In the genomic region with DNA sequence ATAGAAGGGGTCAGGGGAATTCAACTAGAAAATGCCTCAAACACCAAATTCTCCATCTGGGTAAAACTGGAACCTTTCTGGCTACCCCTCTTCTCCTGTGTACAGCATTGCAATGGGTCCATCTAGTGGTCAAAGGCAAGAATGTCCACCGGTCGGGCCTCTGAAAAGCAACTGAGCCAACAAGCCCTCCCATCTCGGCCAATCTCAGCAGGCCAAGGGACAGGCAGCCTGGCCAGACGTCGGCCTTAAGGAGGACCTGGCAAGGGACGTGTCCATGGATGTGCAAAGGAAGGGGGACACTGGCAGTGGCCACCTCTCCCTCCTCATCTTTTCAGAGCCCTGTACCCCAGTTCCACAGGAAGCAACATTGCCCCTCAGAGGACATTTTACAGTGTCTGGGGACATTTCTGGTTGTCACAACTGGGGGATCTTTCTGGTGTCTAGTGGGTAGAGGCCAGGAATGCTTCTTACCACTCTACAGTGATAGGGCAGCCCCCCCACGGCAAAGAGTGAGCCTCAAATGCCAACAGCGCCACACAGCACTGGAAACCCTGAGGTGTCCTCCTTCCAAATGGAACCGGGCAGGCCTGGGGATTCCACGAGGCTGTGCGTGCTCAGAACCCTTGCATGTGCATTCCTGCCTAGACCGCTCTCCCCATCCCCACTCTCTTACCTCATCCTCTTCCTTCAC, we compare ENCODE assay signal across 8 cellular contexts.
A peak's percentile ranks its signal among the peaks of the same experiment; 100 is the strongest.
DNase-seq lines count a peak whose midpoint lies in the region; ATAC-seq and TF ChIP-seq lines count a peak whose summit lies in the region.

No MANE protein-coding gene starts in this region.

- intact Hi-C loops in left colon (cut with DNase I, micrococcal nuclease) = loop anchor here (2.0 to 10.0 kb wide), 3 partner anchors 347 to 921 kb away; a partner anchor contains a TSS

- H3K4me1 ChIP-seq in Peyer's patch = no peaks in the 10 kb centered on the region

- H3K9me3 Mint-ChIP-seq in chondrocyte (ENCODE audit: low read depth) = no peaks in the 10 kb centered on the region

- ATAC-seq in GM21381 (IDR thresholded peaks at IDR 0.05; ENCODE audit: unreplicated experiment) = peak; percentile 63
- peak; percentile 86 for ATAC-seq in left colon
- ATAC-seq in stimulated activated naive CD8-positive, alpha-beta T cell treated with anti-CD3 and anti-CD28 coated beads, Interleukin-15, Interleukin-2, amounts not matched to agents 100 U/mL and 50 U/mL, for 24 hours = peak; percentile 55

- H3K27ac ChIP-seq in Peyer's patch = no peak overlapping the region

- no peaks in the 10 kb centered on the region for H3K27me3 ChIP-seq in Peyer's patch

- H3K36me3 ChIP-seq in Peyer's patch = no peaks in the 10 kb centered on the region

- no peak overlapping the region for H3K27ac Mint-ChIP-seq in chondrocyte (ENCODE audit: unreplicated experiment)

- H3K4me1 Mint-ChIP-seq in chondrocyte (ENCODE audit: low read depth) = peaks cover 6% of the 10 kb centered on the region

- no peaks in the 10 kb centered on the region for H3K9me3 ChIP-seq in Peyer's patch

- no peaks in the 10 kb centered on the region for H3K36me3 Mint-ChIP-seq in chondrocyte (ENCODE audit: low read depth)

- no peak for TF ChIP-seq POLR2A in Peyer's patch (IDR thresholded peaks at IDR 0.05)

- no peak overlapping the region for H3K4me3 ChIP-seq in Jurkat, Clone E6-1 (ENCODE audit: low read length)
- no peak overlapping the region for H3K4me3 ChIP-seq in Peyer's patch

- H3K27me3 Mint-ChIP-seq in chondrocyte (ENCODE audit: low read depth) = peaks cover 31% of the 10 kb centered on the region

- H3K4me3 Mint-ChIP-seq in chondrocyte (ENCODE audit: unreplicated experiment) = no peak overlapping the region

- TF ChIP-seq CTCF in Peyer's patch (IDR thresholded peaks at IDR 0.05) (peak; percentile 25 to 80 (median 68)), chondrocyte (IDR thresholded peaks at IDR 0.05) (peak; percentile 93)

- DNase-seq in NCI-H187 (lab: John Stamatoyannopoulos, UW) = peak; percentile 3 to 33
- DNase-seq in NCI-H187 treated with DMSO at 0.1 percent for 48 hours (lab: John Stamatoyannopoulos, UW) = no peak
- peak; percentile 41 for DNase-seq in Jurkat, Clone E6-1 (ENCODE audit: low read depth, low spot score)
- DNase-seq in Peyer's patch = peak in 2 of 3 donors; percentile 59 to 76
- DNase-seq in chondrocyte (ENCODE audit: low spot score) = no peak
- DNase-seq in left colon = peak; percentile 41 to 55
- DNase-seq in stimulated activated naive CD8-positive, alpha-beta T cell treated with anti-CD3 and anti-CD28 coated beads, Interleukin-15, Interleukin-2, amounts not matched to agents 100 U/mL and 50 U/mL, for 24 hours = peak; percentile 34

Comparison
In these comparisons a context has a peak if more than half of its experiments do, and no peak if none do; other contexts are left out.
1. DNase-seq: peak in NCI-H187 (2 of 2), Jurkat, Clone E6-1 (single experiment), Peyer's patch (2 of 3), left colon (2 of 2) and stimulated activated naive CD8-positive, alpha-beta T cell treated with anti-CD3 and anti-CD28 coated beads, Interleukin-15, Interleukin-2, amounts not matched to agents 100 U/mL and 50 U/mL, for 24 hours (single experiment); none in NCI-H187 treated with DMSO at 0.1 percent for 48 hours (single experiment) and chondrocyte (single experiment).
2. Peak in every context shown above with its lines, with median percentiles within 50 percentile points of each other: ATAC-seq.